16 cellular contexts compared by ENCODE assay signal in genomic region chr4:19791422-19792113, GRCh38.
DNase-seq lines count a peak whose midpoint lies in the region; ATAC-seq and TF ChIP-seq lines count a peak whose summit lies in the region.
"Had no signal": no experiment of that assay in that cellular context is flagged by ENCODE, and none has a peak within 500 bp of the region (broad histone marks: within the 10 kb centered on the region; RNA-seq: fewer than 3 reads in every experiment).

No MANE protein-coding gene starts in this region.

- peaks cover 3% of the 10 kb centered on the region for H3K27me3 Mint-ChIP-seq in WTC11 (ENCODE audit: low read depth)
- H3K27me3 Mint-ChIP-seq: B cell; stimulated activated naive B cell treated with anti-CD40 and anti-IgM and Interleukin-4, amounts not matched to agents 10 μg/mL and 1 μg/mL and 100 μg/mL, for 72 hours had no signal

- POLR2A ChIA-PET in AG04450 (lab: Yijun Ruan, JAX) (no interaction called here), HEK293 (lab: Yijun Ruan, JAX) (no interaction called here), WTC11 (lab: Charles Lee) (no interaction called here)

- H3K9me3 ChIP-seq in AG04450 (ENCODE audit: control insufficient read depth, insufficient read depth, low read length) (no peaks in the 10 kb centered on the region), HEK293 (ENCODE audit: control insufficient read depth, insufficient read depth, low read depth, low read length) (no peaks in the 10 kb centered on the region)

- H3K36me3 ChIP-seq in HEK293 (ENCODE audit: control insufficient read depth in 2 of 2, insufficient read depth in 1 of 2, low read length in 2 of 2): no peaks in the 10 kb centered on the region

- no peak overlapping the region for H3K27ac Mint-ChIP-seq in WTC11
- H3K27ac Mint-ChIP-seq: B cell; stimulated activated naive B cell treated with anti-CD40 and anti-IgM and Interleukin-4, amounts not matched to agents 10 μg/mL and 1 μg/mL and 100 μg/mL, for 72 hours; type B pancreatic cell had no signal

- peaks cover 2% of the 10 kb centered on the region; the same call in 1 of the 2 replicates for H3K36me3 Mint-ChIP-seq in WTC11
- H3K36me3 Mint-ChIP-seq: stimulated activated naive B cell treated with anti-CD40 and anti-IgM and Interleukin-4, amounts not matched to agents 10 μg/mL and 1 μg/mL and 100 μg/mL, for 72 hours; type B pancreatic cell had no signal

- TF ChIP-seq CTCF in AG04450 (IDR thresholded peaks at IDR 0.05; ENCODE audit: low read depth, low read length): peak; percentile 25; the same call in 1 of the 2 replicates
- no peak for TF ChIP-seq CTCF in HEK293 (tag by site-specific recombination; IDR thresholded peaks at IDR 0.05)
- TF ChIP-seq CTCF in WTC11 (IDR thresholded peaks at IDR 0.05): no peak
- TF ChIP-seq CTCF in fibroblast of villous mesenchyme (IDR thresholded peaks at IDR 0.05; ENCODE audit: insufficient read depth, low read depth, low read length): peak; percentile 30

- DNase-seq in AG04450 (ENCODE audit: low read depth, low spot score): no peak
- DNase-seq in WTC11 (ENCODE audit: low spot score): no peak
- DNase-seq in fibroblast of villous mesenchyme (ENCODE audit: low read depth): peak; percentile 23
- DNase-seq in DMS79 (lab: John Stamatoyannopoulos, UW): no peak
- DNase-seq in NCI-H748 treated with DMSO at 0.1 percent for 48 hours (lab: John Stamatoyannopoulos, UW): no peak
- DNase-seq in NCI-H187 treated with DMSO at 0.1 percent for 48 hours (lab: John Stamatoyannopoulos, UW): no peak
- DNase-seq: activated CD4-positive, CD25-positive, alpha-beta regulatory T cell; anterior cingulate cortex; NCI-H146; occipital lobe; stimulated activated naive B cell treated with anti-CD40 and anti-IgM and Interleukin-4, amounts not matched to agents 10 μg/mL and 1 μg/mL and 100 μg/mL, for 72 hours had no signal

- H3K27ac ChIP-seq in AG04450 (ENCODE audit: low read depth, low read length): no peak overlapping the region
- no peak overlapping the region for H3K27ac ChIP-seq in HEK293 (ENCODE audit: extremely low read depth, low read depth, low read length)
- H3K27ac ChIP-seq: skin epidermis had no signal

- peaks cover 27% of the 10 kb centered on the region for H3K9me3 Mint-ChIP-seq in WTC11

- peak; percentile 26; the same call in 1 of the 2 replicates for ATAC-seq in WTC11
- ATAC-seq in HG03460 (IDR thresholded peaks at IDR 0.05; ENCODE audit: unreplicated experiment): no peak
- ATAC-seq: stimulated activated naive B cell treated with anti-CD40 and anti-IgM and Interleukin-4, amounts not matched to agents 10 μg/mL and 1 μg/mL and 100 μg/mL, for 72 hours had no signal

- CTCF ChIA-PET in AG04450 (lab: Charles Lee): no interaction called here
- CTCF ChIA-PET in HEK293 (lab: Yijun Ruan, JAX): interaction anchor here (1.0 kb wide), 1 partner anchor 9 kb away, joined by 5 read pairs; no protein-coding TSS in a partner anchor
- CTCF ChIA-PET in WTC11 (lab: Charles Lee): no interaction called here

- H3K4me3 Mint-ChIP-seq in WTC11: no peak overlapping the region
- H3K4me3 Mint-ChIP-seq: B cell; stimulated activated naive B cell treated with anti-CD40 and anti-IgM and Interleukin-4, amounts not matched to agents 10 μg/mL and 1 μg/mL and 100 μg/mL, for 72 hours; type B pancreatic cell had no signal

- H3K27me3 ChIP-seq in AG04450 (ENCODE audit: control insufficient read depth, insufficient read depth, low read length): no peaks in the 10 kb centered on the region

- H3K4me3 ChIP-seq in AG04450 (ENCODE audit: low read depth, low read length): no peak overlapping the region
- H3K4me3 ChIP-seq in HEK293 (ENCODE audit: low read depth, low read length): no peak overlapping the region
- H3K4me3 ChIP-seq in fibroblast of villous mesenchyme (ENCODE audit: low read depth, low read length): no peak overlapping the region
- H3K4me3 ChIP-seq: skin epidermis had no signal

- no peaks in the 10 kb centered on the region for H3K4me1 ChIP-seq in HEK293 (ENCODE audit: control insufficient read depth, insufficient read depth, low read length)

- H3K4me1 Mint-ChIP-seq in WTC11: no peaks in the 10 kb centered on the region
- H3K4me1 Mint-ChIP-seq: B cell; stimulated activated naive B cell treated with anti-CD40 and anti-IgM and Interleukin-4, amounts not matched to agents 10 μg/mL and 1 μg/mL and 100 μg/mL, for 72 hours had no signal

TF ChIP-seq in HEK293, 187 proteins besides CTCF, POLR2A, EP300 and RAD21:
- 0 out of 2 replicates have a peak, but pooled peaks have one; percentile 37 for TF ChIP-seq ZNF830 (tag by site-specific recombination; IDR thresholded peaks at IDR 0.05; ENCODE audit: low read depth)
- TF ChIP-seq ZNF169 (tag by site-specific recombination; IDR thresholded peaks at IDR 0.05): no peak
- TF ChIP-seq SETDB1 (IDR thresholded peaks at IDR 0.05; ENCODE audit: insufficient read length, low read length): peak; percentile 45

TF ChIP-seq in WTC11, 78 proteins besides CTCF, POLR2A, EP300 and RAD21:
- TF ChIP-seq MAX (CRISPR knock-in tag; IDR thresholded peaks at IDR 0.05): no peak
- TF ChIP-seq FOXK1 (CRISPR knock-in tag; IDR thresholded peaks at IDR 0.05): no peak
- TF ChIP-seq TEAD1 (CRISPR knock-in tag; IDR thresholded peaks at IDR 0.05): no peak
- TF ChIP-seq MYBL2 (CRISPR knock-in tag; IDR thresholded peaks at IDR 0.05): no peak
- no peak for TF ChIP-seq ELF4 (CRISPR knock-in tag; IDR thresholded peaks at IDR 0.05; ENCODE audit: low read depth)
- TF ChIP-seq FOXJ3 (CRISPR knock-in tag; IDR thresholded peaks at IDR 0.05; ENCODE audit: borderline replicate concordance): no peak
- no peak for TF ChIP-seq CDX4 (CRISPR knock-in tag; IDR thresholded peaks at IDR 0.05; ENCODE audit: borderline replicate concordance)
- TF ChIP-seq ZNF671 (CRISPR knock-in tag; IDR thresholded peaks at IDR 0.05): no peak
- no peak for TF ChIP-seq RORB (CRISPR knock-in tag; IDR thresholded peaks at IDR 0.05)
- TF ChIP-seq ZNF416 (CRISPR knock-in tag; IDR thresholded peaks at IDR 0.05): no peak
- no peak for TF ChIP-seq CREM (CRISPR knock-in tag; IDR thresholded peaks at IDR 0.05)
- no peak for TF ChIP-seq ATF6 (CRISPR knock-in tag; IDR thresholded peaks at IDR 0.05)
- TF ChIP-seq SP1 (CRISPR knock-in tag; conservative IDR thresholded peaks at IDR 0.05): no peak
- TF ChIP-seq GTF2I (CRISPR knock-in tag; conservative IDR thresholded peaks at IDR 0.05): no peak

Comparison
In these comparisons a context has a peak if more than half of its experiments do, and no peak if none do; other contexts are left out.
1. CTCF ChIP-seq: peak in AG04450 (single experiment) and fibroblast of villous mesenchyme (single experiment); none in HEK293 (single experiment) and WTC11 (single experiment).